8 cellular contexts compared by ENCODE assay signal in genomic region chr6:132813173-132813856, GRCh38.
DNase-seq lines count a peak whose midpoint lies in the region; ATAC-seq and TF ChIP-seq lines count a peak whose summit lies in the region.

No MANE protein-coding gene starts in this region.

- peak; percentile 34 for ATAC-seq in GM19351 (IDR thresholded peaks at IDR 0.05; ENCODE audit: unreplicated experiment)
- peak; percentile 21 for ATAC-seq in HG03469 (IDR thresholded peaks at IDR 0.05; ENCODE audit: unreplicated experiment)
- ATAC-seq in RWPE2 (ENCODE audit: low read depth) = peak; percentile 4; the same call in 1 of the 3 replicates

- H3K4me3 ChIP-seq in RWPE2 (ENCODE audit: severe bottlenecking) = peak overlapping the region; percentile 74
- peak overlapping the region; percentile 98 for H3K4me3 ChIP-seq in retinal pigment epithelial cell (ENCODE audit: low read length)

- H3K27ac ChIP-seq in RWPE2 (ENCODE audit: poor library complexity, severe bottlenecking) = peak overlapping the region; percentile 81
- peak overlapping the region; percentile 78 for H3K27ac ChIP-seq in angular gyrus (ENCODE audit: low read depth, low read length)

- TF ChIP-seq CTCF in RWPE2 (IDR thresholded peaks at IDR 0.05; ENCODE audit: poor library complexity, severe bottlenecking) (no peak), retinal pigment epithelial cell (conservative IDR thresholded peaks at IDR 0.05; ENCODE audit: low read depth, low read length) (no peak), GM10266 (IDR thresholded peaks at IDR 0.05; ENCODE audit: control insufficient read depth, insufficient read depth, low read depth, missing control alignments) (no peak)

- no peaks in the 10 kb centered on the region for H3K9me3 ChIP-seq in RWPE2 (ENCODE audit: severe bottlenecking)

- H3K36me3 ChIP-seq in RWPE2 (ENCODE audit: low read depth) = peaks cover 38% of the 10 kb centered on the region

- no peaks in the 10 kb centered on the region for H3K27me3 ChIP-seq in RWPE2 (ENCODE audit: insufficient read depth, poor library complexity, severe bottlenecking)

- DNase-seq in CD1c-positive myeloid dendritic cell (ENCODE audit: extremely low spot score) (peak; percentile 94), RWPE2 (ENCODE audit: low spot score) (no peak), hippocampal formation (lab: John Stamatoyannopoulos, UW) (peak; percentile 46 to 62), retinal pigment epithelial cell (ENCODE audit: low read depth) (no peak), GM10266 (ENCODE audit: extremely low spot score) (no peak)

- no peaks in the 10 kb centered on the region for H3K4me1 ChIP-seq in RWPE2 (ENCODE audit: insufficient read depth, poor library complexity, severe bottlenecking)

Comparison
In these comparisons a context has a peak if more than half of its experiments do, and no peak if none do; other contexts are left out.
1. DNase-seq: peak in CD1c-positive myeloid dendritic cell (single experiment) and hippocampal formation (2 of 2); none in RWPE2 (single experiment), retinal pigment epithelial cell (single experiment) and GM10266 (single experiment).
2. Peak in every context shown above with its lines, with median percentiles within 50 percentile points of each other: ATAC-seq.